ENCODE assay signal across 24 cellular contexts in genomic region chr19:17341845-17342244, GRCh38. TPM values are rescaled to one million over a fixed set of nuclear protein-coding genes. Genes with fewer than 3 reads are reported as not detected.
"Had no signal": no experiment of that assay in that cellular context is flagged by ENCODE, and none has a peak within 500 bp of the region (broad histone marks: within the 10 kb centered on the region; RNA-seq: fewer than 3 reads in every experiment).

No MANE protein-coding gene starts in this region.

- H3K9me3 ChIP-seq: MG63, SJCRH30 had no signal

- DNase-seq: KBM-7, MG63, NCI-H1092, NCI-H1105 treated with DMSO at 0.1 percent for 48 hours, NCI-H1436, NCI-H187, NCI-H2029, NCI-H2081 treated with DMSO at 0.1 percent for 48 hours, NCI-H2171, NCI-H226, NCI-H446, NCI-H510A, NCI-H524 treated with DMSO at 0.1 percent for 48 hours, NCI-H69, NCI-H774, PC-3, SHP77 treated with DMSO at 0.1 percent for 48 hours, SJCRH30, T-helper 1 cell had no signal

- H3K27ac ChIP-seq: HL-60, SJCRH30 had no signal

- ATAC-seq: Panc1, PC-3, Right ventricle myocardium inferior, SK-N-SH treated with all-trans-retinoic acid at 6 μM for 48 hours had no signal

- H3K4me3 ChIP-seq: MG63, SJCRH30 had no signal

- H3K27me3 ChIP-seq: MG63, SJCRH30 had no signal

RNA-seq across cellular contexts. Expression of gene PLVAP, which starts 35.3 kb away (rescaled TPM):
- total RNA-seq: LHCN-M2, PC-3, SJCRH30 had no signal
